ENCODE assay signal across 11 cellular contexts in the genomic region with DNA sequence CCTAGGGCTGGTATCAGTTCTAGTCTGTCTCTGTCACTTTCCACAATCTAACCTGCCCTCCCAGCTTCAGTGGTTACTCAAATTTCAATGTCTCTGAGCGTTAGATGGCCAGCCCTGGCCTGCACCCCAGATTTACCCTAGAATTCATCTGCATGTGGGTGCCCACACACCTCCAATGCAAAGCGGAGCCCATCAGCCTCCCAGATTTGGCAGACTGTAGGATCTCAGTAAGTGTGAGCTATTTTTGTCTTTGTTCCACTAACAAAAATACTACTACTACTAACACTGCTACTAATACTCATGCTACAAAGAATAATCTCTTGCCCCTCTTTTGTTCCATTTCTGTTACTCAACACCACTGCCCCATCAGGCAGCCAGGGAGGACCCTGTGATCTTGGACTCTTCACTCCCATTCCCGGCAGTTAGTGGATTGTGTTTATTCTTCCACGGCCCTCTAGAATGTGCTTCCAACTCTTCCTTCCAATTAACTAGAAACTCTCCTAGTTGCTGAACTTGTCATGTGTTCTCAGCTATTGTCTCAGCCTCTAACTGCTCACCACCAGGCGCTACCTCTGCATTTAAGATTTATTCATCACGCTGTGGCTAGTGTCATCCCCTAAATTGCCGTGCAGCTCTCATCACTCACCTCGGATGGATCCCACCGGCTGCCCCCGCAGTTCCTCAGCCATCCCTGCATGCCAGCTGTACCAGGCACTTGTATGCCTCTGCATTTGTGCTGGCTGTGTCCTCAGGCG.
DNase-seq lines count a peak whose midpoint lies in the region; ATAC-seq, FAIRE-seq and TF ChIP-seq lines count a peak whose summit lies in the region.
"Had no signal": no experiment of that assay in that cellular context is flagged by ENCODE, and none has a peak within 500 bp of the region (broad histone marks: within the 10 kb centered on the region; RNA-seq: fewer than 3 reads in every experiment).

No MANE protein-coding gene starts in this region.

- 92% methylated on average over 11 of the region's 11 CpGs for WGBS in A549 (ENCODE audit: missing lambda C conversion rate)
- WGBS in gastroesophageal sphincter (ENCODE audit: low coverage in 1 of 2), 2 donors = 39 to 66% methylated on average over 8 to 10 of the region's 11 CpGs

- H3K4me2 ChIP-seq in A549 = no peak overlapping the region
- no peak overlapping the region for H3K4me2 ChIP-seq in osteoblast (ENCODE audit: insufficient read depth, low read length)

- H4K20me1 ChIP-seq in osteoblast (ENCODE audit: insufficient read depth, low read length) = no peaks in the 10 kb centered on the region

- H3K36me3 ChIP-seq in gastroesophageal sphincter = peaks cover 0 to 6% of the 10 kb centered on the region in 2 donors
- H3K36me3 ChIP-seq in osteoblast (ENCODE audit: insufficient read depth, low read length) = no peaks in the 10 kb centered on the region
- H3K36me3 ChIP-seq in kidney (ENCODE audit: control insufficient read depth in 1 of 2, insufficient read depth in 2 of 2, low read length in 2 of 2) = no peaks in the 10 kb centered on the region

- H3K4me3 ChIP-seq in A549 = no peak overlapping the region
- H3K4me3 ChIP-seq in gastroesophageal sphincter = no peak overlapping the region
- H3K4me3 ChIP-seq in osteoblast (ENCODE audit: insufficient read depth, low read length) = no peak overlapping the region
- H3K4me3 ChIP-seq in kidney (ENCODE audit: low read length in 2 of 2) = no peak overlapping the region

- no peak for DNase-seq in A549 (ENCODE audit: low read depth in 1 of 2, low spot score in 1 of 2)
- DNase-seq in RWPE1 (ENCODE audit: low spot score) = no peak
- DNase-seq in osteoblast (ENCODE audit: insufficient read length, low spot score, missing footprints) = peak; percentile 54
- DNase-seq in kidney = no peak
- DNase-seq: AML-193, NCI-H2029 had no signal

- H3K4me1 ChIP-seq in A549 (peaks cover 46% of the 10 kb centered on the region), gastroesophageal sphincter (peaks cover 16 to 69% (median 36%) of the 10 kb centered on the region in 3 donors), osteoblast (ENCODE audit: insufficient read depth, low read length) (peaks cover 36% of the 10 kb centered on the region), kidney (ENCODE audit: control insufficient read depth in 1 of 2, insufficient read depth in 1 of 2, low read depth in 1 of 2, low read length in 2 of 2) (peaks cover 13 to 17% of the 10 kb centered on the region in 2 donors)

- TF ChIP-seq EP300 in A549 (IDR thresholded peaks at IDR 0.05) (no peak), gastroesophageal sphincter (IDR thresholded peaks at IDR 0.05) (no peak)

- ATAC-seq in A549 = no peak
- peak; percentile 52 for ATAC-seq in gastroesophageal sphincter
- no peak for ATAC-seq in GM18909 (IDR thresholded peaks at IDR 0.05; ENCODE audit: poor library complexity, unreplicated experiment)
- ATAC-seq in GM21619 (IDR thresholded peaks at IDR 0.05; ENCODE audit: unreplicated experiment) = no peak
- ATAC-seq in HG02981 (IDR thresholded peaks at IDR 0.05; ENCODE audit: unreplicated experiment) = no peak

- peak overlapping the region in 1 of 2 donors; percentile 16 for H3K9ac ChIP-seq in kidney (ENCODE audit: low read length in 2 of 2)

- H3K27ac ChIP-seq in A549 = peak overlapping the region; percentile 96 to 99
- H3K27ac ChIP-seq in RWPE1 = peak overlapping the region; percentile 31
- peak overlapping the region; percentile 82 to 91 (median 85) for H3K27ac ChIP-seq in gastroesophageal sphincter
- H3K27ac ChIP-seq in osteoblast (ENCODE audit: low read depth, low read length) = no peak overlapping the region
- H3K27ac ChIP-seq in kidney (ENCODE audit: low read depth in 2 of 2, low read length in 2 of 2) = peak overlapping the region in 1 of 2 donors; percentile 14

- intact Hi-C loops in kidney (cut with DNase I) = loop anchor here (10.0 kb wide), 1 partner anchor 60 kb away; no protein-coding TSS in a partner anchor

- H3K79me2 ChIP-seq in osteoblast (ENCODE audit: insufficient read depth, low read length) = no peaks in the 10 kb centered on the region

- TF ChIP-seq POLR2A in A549 (IDR thresholded peaks at IDR 0.05; ENCODE audit: low read length) = no peak
- no peak for TF ChIP-seq POLR2A in gastroesophageal sphincter (IDR thresholded peaks at IDR 0.05)

- POLR2A ChIA-PET in A549 (lab: Yijun Ruan, JAX) = no interaction called here
- POLR2A ChIA-PET in RWPE1 (lab: Yijun Ruan, JAX; ENCODE audit: low non-redundant PET) = no interaction called here

- TF ChIP-seq RAD21 in A549 (conservative IDR thresholded peaks at IDR 0.05 in 1 of 2, IDR thresholded peaks at IDR 0.05 in 1 of 2) = no peak

- H3K27me3 ChIP-seq in gastroesophageal sphincter (no peaks in the 10 kb centered on the region), osteoblast (ENCODE audit: insufficient read depth, low read length) (no peaks in the 10 kb centered on the region)

- H2AFZ ChIP-seq in osteoblast (ENCODE audit: low read length) = peak overlapping the region; percentile 4

- TF ChIP-seq CTCF in A549 (IDR thresholded peaks at IDR 0.05) (no peak), RWPE1 (conservative IDR thresholded peaks at IDR 0.05; ENCODE audit: low read depth) (no peak), gastroesophageal sphincter (IDR thresholded peaks at IDR 0.05) (peak in 1 of 4 experiments; percentile 52), osteoblast (IDR thresholded peaks at IDR 0.05; ENCODE audit: extremely low read depth, low read depth, low read length) (no peak), kidney (IDR thresholded peaks at IDR 0.05; ENCODE audit: borderline replicate concordance, extremely low read depth, insufficient read depth) (no peak)

- FAIRE-seq in A549 (lab: Jason Lieb, UNC) (no peak), kidney (lab: Jason Lieb, UNC) (no peak)
- FAIRE-seq: keratinocyte had no signal

- CTCF ChIA-PET in A549 (lab: Yijun Ruan, JAX) = interaction anchor here (0.6 to 5.0 kb wide), 5 partner anchors 8 to 294 kb away, joined by 3 to 27 read pairs (median 19); no protein-coding TSS in a partner anchor
- CTCF ChIA-PET in RWPE1 (lab: Yijun Ruan, JAX) = interaction anchor here (0.6 to 0.9 kb wide), 2 partner anchors 16 to 251 kb away, joined by 3 to 5 read pairs; no protein-coding TSS in a partner anchor

- H3K9me3 ChIP-seq in A549 (no peaks in the 10 kb centered on the region), gastroesophageal sphincter (no peaks in the 10 kb centered on the region), osteoblast (ENCODE audit: low read depth, low read length) (no peaks in the 10 kb centered on the region), kidney (ENCODE audit: control insufficient read depth in 1 of 2, low read length in 2 of 2) (no peaks in the 10 kb centered on the region)

TF ChIP-seq in A549, 52 proteins besides CTCF, POLR2A, EP300 and RAD21:
- TF ChIP-seq, protein P1, sequence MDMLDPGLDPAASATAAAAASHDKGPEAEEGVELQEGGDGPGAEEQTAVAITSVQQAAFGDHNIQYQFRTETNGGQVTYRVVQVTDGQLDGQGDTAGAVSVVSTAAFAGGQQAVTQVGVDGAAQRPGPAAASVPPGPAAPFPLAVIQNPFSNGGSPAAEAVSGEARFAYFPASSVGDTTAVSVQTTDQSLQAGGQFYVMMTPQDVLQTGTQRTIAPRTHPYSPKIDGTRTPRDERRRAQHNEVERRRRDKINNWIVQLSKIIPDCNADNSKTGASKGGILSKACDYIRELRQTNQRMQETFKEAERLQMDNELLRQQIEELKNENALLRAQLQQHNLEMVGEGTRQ (IDR thresholded peaks at IDR 0.05) = no peak
- TF ChIP-seq KDM1A (IDR thresholded peaks at IDR 0.05; ENCODE audit: low read depth) = no peak
- TF ChIP-seq NPAS2 (CRISPR knock-in tag; IDR thresholded peaks at IDR 0.05; ENCODE audit: borderline replicate concordance) = no peak
- TF ChIP-seq, protein P2, sequence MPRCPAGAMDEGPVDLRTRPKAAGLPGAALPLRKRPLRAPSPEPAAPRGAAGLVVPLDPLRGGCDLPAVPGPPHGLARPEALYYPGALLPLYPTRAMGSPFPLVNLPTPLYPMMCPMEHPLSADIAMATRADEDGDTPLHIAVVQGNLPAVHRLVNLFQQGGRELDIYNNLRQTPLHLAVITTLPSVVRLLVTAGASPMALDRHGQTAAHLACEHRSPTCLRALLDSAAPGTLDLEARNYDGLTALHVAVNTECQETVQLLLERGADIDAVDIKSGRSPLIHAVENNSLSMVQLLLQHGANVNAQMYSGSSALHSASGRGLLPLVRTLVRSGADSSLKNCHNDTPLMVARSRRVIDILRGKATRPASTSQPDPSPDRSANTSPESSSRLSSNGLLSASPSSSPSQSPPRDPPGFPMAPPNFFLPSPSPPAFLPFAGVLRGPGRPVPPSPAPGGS (IDR thresholded peaks at IDR 0.05) = no peak
- no peak for TF ChIP-seq ZNF302 (CRISPR knock-in tag; IDR thresholded peaks at IDR 0.05)
- TF ChIP-seq, protein P3, sequence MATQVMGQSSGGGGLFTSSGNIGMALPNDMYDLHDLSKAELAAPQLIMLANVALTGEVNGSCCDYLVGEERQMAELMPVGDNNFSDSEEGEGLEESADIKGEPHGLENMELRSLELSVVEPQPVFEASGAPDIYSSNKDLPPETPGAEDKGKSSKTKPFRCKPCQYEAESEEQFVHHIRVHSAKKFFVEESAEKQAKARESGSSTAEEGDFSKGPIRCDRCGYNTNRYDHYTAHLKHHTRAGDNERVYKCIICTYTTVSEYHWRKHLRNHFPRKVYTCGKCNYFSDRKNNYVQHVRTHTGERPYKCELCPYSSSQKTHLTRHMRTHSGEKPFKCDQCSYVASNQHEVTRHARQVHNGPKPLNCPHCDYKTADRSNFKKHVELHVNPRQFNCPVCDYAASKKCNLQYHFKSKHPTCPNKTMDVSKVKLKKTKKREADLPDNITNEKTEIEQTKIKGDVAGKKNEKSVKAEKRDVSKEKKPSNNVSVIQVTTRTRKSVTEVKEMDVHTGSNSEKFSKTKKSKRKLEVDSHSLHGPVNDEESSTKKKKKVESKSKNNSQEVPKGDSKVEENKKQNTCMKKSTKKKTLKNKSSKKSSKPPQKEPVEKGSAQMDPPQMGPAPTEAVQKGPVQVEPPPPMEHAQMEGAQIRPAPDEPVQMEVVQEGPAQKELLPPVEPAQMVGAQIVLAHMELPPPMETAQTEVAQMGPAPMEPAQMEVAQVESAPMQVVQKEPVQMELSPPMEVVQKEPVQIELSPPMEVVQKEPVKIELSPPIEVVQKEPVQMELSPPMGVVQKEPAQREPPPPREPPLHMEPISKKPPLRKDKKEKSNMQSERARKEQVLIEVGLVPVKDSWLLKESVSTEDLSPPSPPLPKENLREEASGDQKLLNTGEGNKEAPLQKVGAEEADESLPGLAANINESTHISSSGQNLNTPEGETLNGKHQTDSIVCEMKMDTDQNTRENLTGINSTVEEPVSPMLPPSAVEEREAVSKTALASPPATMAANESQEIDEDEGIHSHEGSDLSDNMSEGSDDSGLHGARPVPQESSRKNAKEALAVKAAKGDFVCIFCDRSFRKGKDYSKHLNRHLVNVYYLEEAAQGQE (IDR thresholded peaks at IDR 0.05) = no peak
- TF ChIP-seq EHF (CRISPR knock-in tag; IDR thresholded peaks at IDR 0.05) = no peak
- TF ChIP-seq SMC3 (IDR thresholded peaks at IDR 0.05) = no peak
- no peak for TF ChIP-seq HOXA7 (CRISPR knock-in tag; IDR thresholded peaks at IDR 0.05)
- TF ChIP-seq TFCP2L1 (CRISPR knock-in tag; IDR thresholded peaks at IDR 0.05) = no peak
